ENCODE assay signal across 1 cellular context in genomic region chr10:123573236-123574147, GRCh38.
A peak's percentile ranks its signal among the peaks of the same experiment; 100 is the strongest.
TF ChIP-seq lines count a peak whose summit lies in the region.

No MANE protein-coding gene starts in this region.

TF ChIP-seq in HCT116, 20 proteins besides CTCF, POLR2A, EP300 and RAD21 (continued from another document):
- TF ChIP-seq SRF (IDR thresholded peaks at IDR 0.05; ENCODE audit: low read depth): peak; percentile 44; the same call in 1 of the 2 replicates
- 0 out of 2 replicates have a peak, but pooled peaks have one; percentile 12 for TF ChIP-seq POLR2AphosphoS5 (IDR thresholded peaks at IDR 0.05; ENCODE audit: low read depth, low read length)
